ENCODE assay signal across 22 cellular contexts in genomic region chr6:47144306-47144705, GRCh38.
DNase-seq lines count a peak whose midpoint lies in the region; ATAC-seq, FAIRE-seq and TF ChIP-seq lines count a peak whose summit lies in the region.
"Had no signal": no experiment of that assay in that cellular context is flagged by ENCODE, and none has a peak within 500 bp of the region (broad histone marks: within the 10 kb centered on the region; RNA-seq: fewer than 3 reads in every experiment).

No MANE protein-coding gene starts in this region.

- DNase-seq in AG08395 (ENCODE audit: low spot score) (peak; percentile 41), H1 (ENCODE audit: low read depth in 1 of 2, low spot score in 2 of 2) (no peak), right cardiac atrium (no peak), omental fat pad (ENCODE audit: low spot score) (no peak)
- DNase-seq in activated naive CD4-positive, alpha-beta T cell treated with anti-CD3 and anti-CD28 coated beads, Interleukin-2, amount 50 U/mL, for 16 hours: no peak
- DNase-seq: activated CD4-positive, alpha-beta T cell treated with anti-CD3 and anti-CD28 coated beads, Interleukin-2, amount 10 ng/mL, durations not matched to agents 7 days and 5 days; activated naive CD8-positive, alpha-beta T cell treated with anti-CD3 and anti-CD28 coated beads, Interleukin-2, amount 10 ng/mL, durations not matched to agents 7 days and 5 days; activated T-cell treated with anti-CD3 and anti-CD28 coated beads, Interleukin-2, amount 50 U/mL, for 24 hours; AML-193; cerebellar nuclear complex; lower lobe of right lung; MM.1S; NCI-H748 treated with DMSO at 0.1 percent for 48 hours; SHP77; transverse colon had no signal

- no peak overlapping the region for H4K5ac ChIP-seq in H1 (ENCODE audit: insufficient read length, low read depth, low read length)

- no peak overlapping the region for H3K18ac ChIP-seq in H1 (ENCODE audit: extremely low read depth, low read length)

- no peak overlapping the region for H3K4me2 ChIP-seq in H1 (ENCODE audit: insufficient read depth in 1 of 2, low read depth in 2 of 2, low read length in 2 of 2)

- H3K4me1 ChIP-seq in HUES48 (ENCODE audit: control insufficient read depth, insufficient read depth, low read length): peaks cover 42% of the 10 kb centered on the region
- H3K4me1 ChIP-seq in H1 (replicated peaks in 1 of 4; ENCODE audit: control insufficient read depth in 3 of 4, insufficient read depth in 4 of 4, low read length in 3 of 4): peaks cover 2 to 16% (median 8%) of the 10 kb centered on the region in 4 experiments; a peak in 6 of 7 replicates
- peaks cover 2% of the 10 kb centered on the region for H3K4me1 ChIP-seq in right cardiac atrium (ENCODE audit: control insufficient read depth, insufficient read depth, low read length)

- H3K4me3 ChIP-seq in HUES48 (ENCODE audit: low read depth, low read length) (peak overlapping the region; percentile 13; the same call in 1 of the 2 replicates), H1 (ENCODE audit: extremely low read depth in 1 of 4, insufficient read depth in 2 of 4, low read depth in 3 of 4, low read length in 4 of 4) (peak overlapping the region in 1 of 4 experiments; percentile 16; a peak in 1 of 8 replicates), right cardiac atrium (ENCODE audit: low read length) (no peak overlapping the region)
- H3K4me3 ChIP-seq: lower lobe of right lung, transverse colon had no signal

- no peak for TF ChIP-seq CTCF in H1 (IDR thresholded peaks at IDR 0.05; ENCODE audit: control extremely low read depth in 1 of 3, insufficient read depth in 1 of 3, low read depth in 1 of 3, low read length in 3 of 3)
- TF ChIP-seq CTCF in omental fat pad (IDR thresholded peaks at IDR 0.05): no peak

- H3K27ac ChIP-seq in HUES48 (ENCODE audit: low read depth, low read length) (peak overlapping the region; percentile 34), H1 (ENCODE audit: low read depth, low read length) (no peak overlapping the region), right cardiac atrium (ENCODE audit: low read length) (no peak overlapping the region)
- H3K27ac ChIP-seq: lower lobe of right lung, transverse colon had no signal

- FAIRE-seq in H1 (lab: Jason Lieb, UNC): no peak
- FAIRE-seq: D721Med, endothelial cell of umbilical vein, GM18507, GM19239 had no signal

- ATAC-seq in right cardiac atrium (peak; percentile 67 to 80), HG03354 (IDR thresholded peaks at IDR 0.05; ENCODE audit: poor library complexity, severe bottlenecking, unreplicated experiment) (no peak), HG02884 (IDR thresholded peaks at IDR 0.05; ENCODE audit: unreplicated experiment) (no peak), omental fat pad (ENCODE audit: low FRiP score) (no peak)

- TF ChIP-seq RAD21 in H1 (IDR thresholded peaks at IDR 0.05 in 1 of 2, conservative IDR thresholded peaks at IDR 0.05 in 1 of 2; ENCODE audit: low read depth in 2 of 2, low read length in 2 of 2): no peak

- H2BK120ac ChIP-seq in H1 (replicated peaks; ENCODE audit: low read depth, low read length): no peak overlapping the region

- intact Hi-C loops in right cardiac atrium (cut with DNase I): no loop called here

- no peak overlapping the region for H2BK20ac ChIP-seq in H1 (ENCODE audit: low read length)

- H3K79me2 ChIP-seq in H1 (ENCODE audit: control insufficient read depth in 1 of 2, insufficient read depth in 2 of 2, low read length in 2 of 2): no peaks in the 10 kb centered on the region

- no peak overlapping the region for H3K56ac ChIP-seq in H1 (replicated peaks; ENCODE audit: insufficient read length, low read depth, low read length)

- H2BK5ac ChIP-seq in H1 (ENCODE audit: low read depth, low read length): no peak overlapping the region

- no peak overlapping the region for H2AFZ ChIP-seq in H1 (ENCODE audit: low read length)

- no peak overlapping the region for H4K91ac ChIP-seq in H1 (replicated peaks; ENCODE audit: insufficient read length, low read length)

- WGBS in H1 (ENCODE audit: extremely low coverage in 1 of 2, insufficient coverage in 1 of 2, insufficient read length in 1 of 2, insufficient replicate concordance in 2 of 2, low coverage in 1 of 2, low lambda C conversion rate in 2 of 2, missing lambda C conversion rate in 1 of 2), 2 experiments: 24% methylated on average over 4 of the region's 4 CpGs; no CpG with 5 or more reads in 1 of the 2 experiments
- WGBS in right cardiac atrium: 50% methylated on average over 4 of the region's 4 CpGs

- no peak overlapping the region for H3K23ac ChIP-seq in H1 (ENCODE audit: insufficient read length)

- no peak overlapping the region for H4K8ac ChIP-seq in H1 (ENCODE audit: extremely low read depth, insufficient read depth, low read length)

- TF ChIP-seq EP300 in H1 (IDR thresholded peaks at IDR 0.05; ENCODE audit: borderline replicate concordance in 1 of 2, low read depth in 2 of 2, low read length in 2 of 2): no peak

- no peak overlapping the region for H2AK5ac ChIP-seq in H1 (ENCODE audit: low read depth, low read length)

- H2BK15ac ChIP-seq in H1 (ENCODE audit: low read length): no peak overlapping the region

- H3K27me3 ChIP-seq in HUES48 (ENCODE audit: control insufficient read depth, insufficient read depth, low read length) (no peaks in the 10 kb centered on the region), H1 (replicated peaks in 1 of 4; ENCODE audit: control insufficient read depth in 3 of 4, extremely low read depth in 1 of 4, insufficient read depth in 3 of 4, low read length in 3 of 4) (no peaks in the 10 kb centered on the region), right cardiac atrium (ENCODE audit: control insufficient read depth, insufficient read depth) (no peaks in the 10 kb centered on the region)
- H3K27me3 ChIP-seq: transverse colon had no signal

- TF ChIP-seq POLR2A in H1 (IDR thresholded peaks at IDR 0.05; ENCODE audit: control extremely low read depth in 1 of 2, low read depth in 2 of 2, low read length in 2 of 2): no peak

- POLR2A ChIA-PET in H1 (lab: Charles Lee; ENCODE audit: partially characterized antibody): interaction anchor here (1.1 kb wide), 1 partner anchor 10 kb away, joined by 3 read pairs; no protein-coding TSS in a partner anchor

- no peaks in the 10 kb centered on the region for H3K23me2 ChIP-seq in H1 (ENCODE audit: low read depth, low read length)

- no peaks in the 10 kb centered on the region for H3K36me3 ChIP-seq in HUES48 (ENCODE audit: control insufficient read depth, insufficient read depth, low read length)
- H3K36me3 ChIP-seq in H1 (ENCODE audit: control insufficient read depth in 2 of 4, insufficient read depth in 4 of 4, low read length in 3 of 4): no peaks in the 10 kb centered on the region; a peak in 1 of 8 replicates
- H3K36me3 ChIP-seq: lower lobe of right lung, transverse colon had no signal

- H3K79me1 ChIP-seq in H1 (ENCODE audit: low read depth, low read length): no peaks in the 10 kb centered on the region

- H3K9me3 ChIP-seq in HUES48 (ENCODE audit: control insufficient read depth, insufficient read depth, low read length): no peaks in the 10 kb centered on the region
- no peaks in the 10 kb centered on the region for H3K9me3 ChIP-seq in H1 (ENCODE audit: insufficient read depth in 2 of 2, low read depth in 1 of 2, low read length in 1 of 2)
- H3K9me3 ChIP-seq in right cardiac atrium (ENCODE audit: control insufficient read depth, low read length): no peaks in the 10 kb centered on the region
- H3K9me3 ChIP-seq: lower lobe of right lung, transverse colon had no signal

- H3K4ac ChIP-seq in H1 (replicated peaks; ENCODE audit: insufficient read length, low read depth, low read length): no peak overlapping the region

- no peak overlapping the region for H2BK12ac ChIP-seq in H1 (ENCODE audit: low read depth, low read length)

- no peak overlapping the region for H3K9ac ChIP-seq in HUES48 (ENCODE audit: low read depth, low read length)
- H3K9ac ChIP-seq in H1 (replicated peaks in 1 of 4; ENCODE audit: extremely low read depth in 1 of 4, low read depth in 3 of 4, low read length in 3 of 4): no peak overlapping the region

- CTCF ChIA-PET in H1 (lab: Charles Lee; ENCODE audit: partially characterized antibody): no interaction called here

- no peaks in the 10 kb centered on the region for H4K20me1 ChIP-seq in H1 (replicated peaks in 1 of 2; ENCODE audit: control insufficient read depth in 1 of 2, insufficient read depth in 2 of 2, low read length in 2 of 2)

- no peak overlapping the region for H3K14ac ChIP-seq in H1 (ENCODE audit: insufficient read length)

TF ChIP-seq in H1, 55 proteins besides CTCF, POLR2A, EP300 and RAD21:
- TF ChIP-seq SIRT6 (IDR thresholded peaks at IDR 0.05; ENCODE audit: low read length) (no peak), CEBPB (IDR thresholded peaks at IDR 0.05; ENCODE audit: low read depth, low read length) (peak; percentile 58; the same call in 1 of the 2 replicates)

Comparison
In these comparisons a context has a peak if more than half of its experiments do, and no peak if none do; other contexts are left out.
1. ATAC-seq: peak in right cardiac atrium (2 of 2); none in HG03354 (single experiment), HG02884 (single experiment) and omental fat pad (single experiment).